Comparison of ENCODE assay signal across 11 cellular contexts in the genomic region with DNA sequence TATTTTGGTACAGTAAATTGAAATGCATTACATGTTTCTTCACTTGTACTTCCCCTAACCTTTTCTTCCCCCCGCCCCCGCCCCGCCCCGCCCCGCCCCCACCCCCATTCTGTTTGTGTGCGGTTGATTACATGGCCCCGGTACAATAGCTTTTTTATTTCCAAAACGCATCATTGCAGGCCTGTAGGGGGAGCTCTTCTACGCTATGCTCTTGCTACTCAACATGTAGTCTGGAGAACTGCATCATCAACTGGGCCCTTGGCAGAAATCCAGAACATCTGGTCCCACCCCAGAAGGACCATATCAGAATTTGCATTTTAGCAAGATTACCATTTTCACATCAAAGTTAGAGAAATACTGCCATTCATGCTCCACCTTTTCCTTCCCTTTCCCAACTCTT.
A peak's percentile ranks its signal among the peaks of the same experiment; 100 is the strongest.
DNase-seq lines count a peak whose midpoint lies in the region; ATAC-seq and TF ChIP-seq lines count a peak whose summit lies in the region.
"Had no signal": no experiment of that assay in that cellular context is flagged by ENCODE, and none has a peak within 500 bp of the region (broad histone marks: within the 10 kb centered on the region; RNA-seq: fewer than 3 reads in every experiment).

No MANE protein-coding gene starts in this region.

- CTCF ChIA-PET in BJ (lab: Yijun Ruan, JAX) = no interaction called here
- CTCF ChIA-PET in PC-9 (lab: Charles Lee) = interaction anchor here (0.6 kb wide), 2 partner anchors 608 to 950 kb away, joined by 3 to 13 read pairs; no protein-coding TSS in a partner anchor

- H3F3A ChIP-seq in GM23248 (ENCODE audit: insufficient read depth) (no peaks in the 10 kb centered on the region), PC-9 (ENCODE audit: insufficient read depth, low read depth) (no peaks in the 10 kb centered on the region)

- H3K36me3 Mint-ChIP-seq in glutamatergic neuron (ENCODE audit: unreplicated experiment) = no peaks in the 10 kb centered on the region
- H3K36me3 Mint-ChIP-seq: activated naive CD8-positive, alpha-beta T cell had no signal

- H3K79me2 ChIP-seq in GM23248 (ENCODE audit: insufficient read depth) (no peaks in the 10 kb centered on the region), PC-9 (ENCODE audit: low read depth) (no peaks in the 10 kb centered on the region)

- no peak for TF ChIP-seq POLR2A in body of pancreas (IDR thresholded peaks at IDR 0.05)

- BruUV-seq in PC-9 (replicated peaks; lab: Mats Ljungman, UMichigan) = no TSS peak

- DNase-seq in BJ (ENCODE audit: low read depth) (no peak), GM23248 (peak; percentile 44), RKO (ENCODE audit: low spot score) (peak; percentile 48), glutamatergic neuron (peak; percentile 18), PC-9 (no peak), body of pancreas (no peak)
- DNase-seq: NCI-H1105 treated with DMSO at 0.1 percent for 48 hours had no signal

- ATAC-seq in HG03025 (IDR thresholded peaks at IDR 0.05; ENCODE audit: low FRiP score, unreplicated experiment) (no peak), body of pancreas (no peak), GM21619 (IDR thresholded peaks at IDR 0.05; ENCODE audit: unreplicated experiment) (no peak)
- ATAC-seq: mucosa of descending colon had no signal

- H3K9me3 ChIP-seq in GM23248 (ENCODE audit: low read depth) = no peaks in the 10 kb centered on the region
- H3K9me3 ChIP-seq in PC-9 (ENCODE audit: insufficient read depth, low read depth) = no peaks in the 10 kb centered on the region
- H3K9me3 ChIP-seq in body of pancreas = no peaks in the 10 kb centered on the region
- H3K9me3 ChIP-seq: mucosa of descending colon had no signal

- H3K36me3 ChIP-seq in BJ (ENCODE audit: control insufficient read depth, insufficient read depth, low read length) (no peaks in the 10 kb centered on the region), GM23248 (ENCODE audit: low read depth) (no peaks in the 10 kb centered on the region), PC-9 (ENCODE audit: low read depth) (no peaks in the 10 kb centered on the region), body of pancreas (replicated peaks in 1 of 2; ENCODE audit: insufficient read depth in 1 of 2, low read depth in 2 of 2) (no peaks in the 10 kb centered on the region)

- H3K4me1 ChIP-seq in GM23248 (ENCODE audit: insufficient read depth) = no peaks in the 10 kb centered on the region
- H3K4me1 ChIP-seq in PC-9 (replicated peaks; ENCODE audit: insufficient read depth) = no peaks in the 10 kb centered on the region
- no peaks in the 10 kb centered on the region for H3K4me1 ChIP-seq in body of pancreas

- intact Hi-C loops in PC-9 (cut with micrococcal nuclease; ENCODE audit: unreplicated experiment) = no loop called here
- intact Hi-C loops in body of pancreas (cut with DNase I) = no loop called here

- in situ Hi-C loops in GM23248 (cut with MboI) = no loop called here

- H3K9me3 Mint-ChIP-seq in glutamatergic neuron (ENCODE audit: unreplicated experiment) = no peaks in the 10 kb centered on the region

- H3K4me1 Mint-ChIP-seq in glutamatergic neuron (ENCODE audit: low read depth, unreplicated experiment) = no peaks in the 10 kb centered on the region

- H4K20me1 ChIP-seq in GM23248 (ENCODE audit: insufficient read depth) (no peaks in the 10 kb centered on the region), PC-9 (ENCODE audit: insufficient read depth) (no peaks in the 10 kb centered on the region)

- no peak overlapping the region for H3K4me3 Mint-ChIP-seq in glutamatergic neuron (ENCODE audit: unreplicated experiment)
- H3K4me3 Mint-ChIP-seq: activated naive CD8-positive, alpha-beta T cell had no signal

- H3K4me3 ChIP-seq in BJ (ENCODE audit: low read depth, low read length) = no peak overlapping the region
- no peak overlapping the region for H3K4me3 ChIP-seq in GM23248
- H3K4me3 ChIP-seq in PC-9 = no peak overlapping the region
- H3K4me3 ChIP-seq in body of pancreas = no peak overlapping the region
- H3K4me3 ChIP-seq: mucosa of descending colon had no signal

- TF ChIP-seq CTCF in BJ (IDR thresholded peaks at IDR 0.05; ENCODE audit: insufficient read depth, low read depth, low read length) (0 out of 2 replicates have a peak, but pooled peaks have one; percentile 1), glutamatergic neuron (IDR thresholded peaks at IDR 0.05; ENCODE audit: partially characterized antibody, unreplicated experiment) (peak; percentile 24), PC-9 (conservative IDR thresholded peaks at IDR 0.05) (no peak; the same call in 1 of the 2 replicates), body of pancreas (IDR thresholded peaks at IDR 0.05) (no peak)

- H3K27ac ChIP-seq in GM23248 = no peak overlapping the region
- no peak overlapping the region for H3K27ac ChIP-seq in PC-9
- H3K27ac ChIP-seq in body of pancreas = no peak overlapping the region

- H3K27me3 ChIP-seq in BJ (ENCODE audit: control insufficient read depth, insufficient read depth, low read length) = no peaks in the 10 kb centered on the region
- no peaks in the 10 kb centered on the region for H3K27me3 ChIP-seq in GM23248 (replicated peaks; ENCODE audit: insufficient read depth)
- no peaks in the 10 kb centered on the region for H3K27me3 ChIP-seq in PC-9 (ENCODE audit: insufficient read depth, low read depth)
- H3K27me3 ChIP-seq in body of pancreas = no peaks in the 10 kb centered on the region

- H3K9ac ChIP-seq in GM23248 = no peak overlapping the region

- no peaks in the 10 kb centered on the region for H3K27me3 Mint-ChIP-seq in glutamatergic neuron (ENCODE audit: unreplicated experiment)
- H3K27me3 Mint-ChIP-seq: activated naive CD8-positive, alpha-beta T cell had no signal

- no peak overlapping the region for H3K4me2 ChIP-seq in GM23248 (ENCODE audit: unreplicated experiment)
- H3K4me2 ChIP-seq in PC-9 = no peak overlapping the region

- POLR2A ChIA-PET in BJ (lab: Charles Lee) (no interaction called here), PC-9 (lab: Charles Lee; ENCODE audit: unreplicated experiment) (interaction anchor here (0.6 kb wide), 1 partner anchor 530 kb away, joined by 15 read pairs; no protein-coding TSS in a partner anchor)

- H2AFZ ChIP-seq in GM23248 (no peak overlapping the region), PC-9 (no peak overlapping the region)

- WGBS in GM23248 (ENCODE audit: low coverage in 1 of 2, low lambda C conversion rate in 2 of 2, missing lambda C conversion rate in 2 of 2), 2 experiments = 11 to 13% methylated on average over 9 of the region's 9 CpGs
- 2 to 10% methylated on average over 7 to 9 of the region's 9 CpGs for WGBS in body of pancreas, 2 donors

- H3K9me2 ChIP-seq in GM23248 (ENCODE audit: insufficient read depth) (no peaks in the 10 kb centered on the region), PC-9 (ENCODE audit: insufficient read depth) (no peaks in the 10 kb centered on the region)

- H3K27ac Mint-ChIP-seq in glutamatergic neuron (ENCODE audit: unreplicated experiment) = no peak overlapping the region
- H3K27ac Mint-ChIP-seq: activated naive CD8-positive, alpha-beta T cell had no signal

Comparison
In these comparisons a context has a peak if more than half of its experiments do, and no peak if none do; other contexts are left out.
1. DNase-seq: peak in GM23248 (single experiment), RKO (single experiment) and glutamatergic neuron (single experiment); none in BJ (single experiment), PC-9 (0 of 2) and body of pancreas (0 of 4).
2. CTCF ChIP-seq: peak in BJ (single experiment) and glutamatergic neuron (single experiment); none in PC-9 (single experiment) and body of pancreas (0 of 7).